ENCODE assay signal across 13 cellular contexts in genomic region chr6:42200035-42200434, GRCh38. TPM values are rescaled to one million over a fixed set of nuclear protein-coding genes. Genes with fewer than 3 reads are reported as not detected.
A peak's percentile ranks its signal among the peaks of the same experiment; 100 is the strongest.
DNase-seq lines count a peak whose midpoint lies in the region; ATAC-seq and TF ChIP-seq lines count a peak whose summit lies in the region.
"Had no signal": no experiment of that assay in that cellular context is flagged by ENCODE, and none has a peak within 500 bp of the region (broad histone marks: within the 10 kb centered on the region; RNA-seq: fewer than 3 reads in every experiment).

No MANE protein-coding gene starts in this region.

- peak overlapping the region; percentile 8 for H3K4me3 Mint-ChIP-seq in Caco-2 (ENCODE audit: unreplicated experiment)
- H3K4me3 Mint-ChIP-seq: activated naive CD8-positive, alpha-beta T cell; nephron had no signal

- CTCF ChIA-PET in Caco-2 (lab: Charles Lee): no interaction called here
- CTCF ChIA-PET in PC-9 (lab: Charles Lee): no interaction called here

- peak overlapping the region; percentile 10 for H3K27ac Mint-ChIP-seq in Caco-2 (ENCODE audit: unreplicated experiment)
- H3K27ac Mint-ChIP-seq: activated naive CD8-positive, alpha-beta T cell had no signal

- no peaks in the 10 kb centered on the region for H4K20me1 ChIP-seq in PC-9 (ENCODE audit: insufficient read depth)

- H3K36me3 ChIP-seq in Caco-2 (ENCODE audit: control insufficient read depth, insufficient read depth, low read length) (peaks cover 2% of the 10 kb centered on the region), esophagus muscularis mucosa (peaks cover 0 to 25% (median 18%) of the 10 kb centered on the region in 4 donors), PC-9 (ENCODE audit: low read depth) (peaks cover 4% of the 10 kb centered on the region; the same call in 1 of the 2 replicates)

- no peak for TF ChIP-seq EP300 in esophagus muscularis mucosa (IDR thresholded peaks at IDR 0.05)

- H3K27me3 ChIP-seq in Caco-2 (replicated peaks; ENCODE audit: control insufficient read depth, insufficient read depth, low read length) (no peaks in the 10 kb centered on the region), esophagus muscularis mucosa (no peaks in the 10 kb centered on the region), PC-9 (ENCODE audit: insufficient read depth, low read depth) (no peaks in the 10 kb centered on the region)

- TF ChIP-seq POLR2A in esophagus muscularis mucosa (IDR thresholded peaks at IDR 0.05; ENCODE audit: low read depth): no peak

- H3F3A ChIP-seq in PC-9 (ENCODE audit: insufficient read depth, low read depth): peaks cover 22% of the 10 kb centered on the region; the same call in 1 of the 2 replicates

- WGBS in esophagus muscularis mucosa: 28% methylated on average over 1 of the region's 1 CpG

- no peaks in the 10 kb centered on the region for H3K79me2 ChIP-seq in PC-9 (ENCODE audit: low read depth)

- TF ChIP-seq CTCF in Caco-2 (IDR thresholded peaks at IDR 0.05; ENCODE audit: insufficient read depth in 1 of 2, low read depth in 1 of 2, low read length in 1 of 2, severe bottlenecking in 1 of 2, unreplicated experiment in 1 of 2): no peak
- no peak for TF ChIP-seq CTCF in esophagus muscularis mucosa (IDR thresholded peaks at IDR 0.05)
- TF ChIP-seq CTCF in PC-9 (conservative IDR thresholded peaks at IDR 0.05): no peak

- intact Hi-C loops in Caco-2 (cut with micrococcal nuclease; ENCODE audit: unreplicated experiment): no loop called here
- intact Hi-C loops in esophagus muscularis mucosa (cut with DNase I): no loop called here
- intact Hi-C loops in PC-9 (cut with micrococcal nuclease; ENCODE audit: unreplicated experiment): no loop called here

- no peak for DNase-seq in Caco-2
- DNase-seq in NCI-H226: peak; percentile 93
- no peak for DNase-seq in esophagus muscularis mucosa (ENCODE audit: extremely low spot score)
- peak; percentile 11 for DNase-seq in occipital lobe (lab: John Stamatoyannopoulos, UW)
- DNase-seq in NCI-H526 treated with DMSO at 0.1 percent for 48 hours (lab: John Stamatoyannopoulos, UW): no peak
- DNase-seq in PC-9: no peak
- DNase-seq in NCI-H446 treated with DMSO at 0.1 percent for 48 hours (lab: John Stamatoyannopoulos, UW): no peak
- DNase-seq: activated CD4-positive, alpha-beta T cell treated with anti-CD3 and anti-CD28 coated beads for 1 hour; glutamatergic neuron; NK-92 treated with Interleukin-12 subunit alpha and Interleukin-12 subunit beta, amount 100 ng/mL, for 24 hours had no signal

- no peaks in the 10 kb centered on the region for H3K36me3 Mint-ChIP-seq in Caco-2 (ENCODE audit: insufficient read depth, unreplicated experiment)

- no peak overlapping the region for H2AFZ ChIP-seq in PC-9

- no peak overlapping the region for H3K4me2 ChIP-seq in PC-9

- no TSS peak for BruUV-seq in Caco-2 (replicated peaks; lab: Mats Ljungman, UMichigan)
- BruUV-seq in PC-9 (replicated peaks; lab: Mats Ljungman, UMichigan): no TSS peak

- ATAC-seq in GM21737 (IDR thresholded peaks at IDR 0.05; ENCODE audit: unreplicated experiment): no peak

- peak overlapping the region; percentile 32 to 50 (median 34) for H3K27ac ChIP-seq in esophagus muscularis mucosa (replicated peaks in 1 of 4)
- H3K27ac ChIP-seq in PC-9: no peak overlapping the region

- H3K9me2 ChIP-seq in PC-9 (ENCODE audit: insufficient read depth): no peaks in the 10 kb centered on the region

- no peaks in the 10 kb centered on the region for H3K27me3 Mint-ChIP-seq in Caco-2 (ENCODE audit: insufficient read depth, unreplicated experiment)
- H3K27me3 Mint-ChIP-seq: activated naive CD8-positive, alpha-beta T cell had no signal

- no peaks in the 10 kb centered on the region for H3K9me3 ChIP-seq in Caco-2
- H3K9me3 ChIP-seq in esophagus muscularis mucosa: peaks cover 0 to 3% (median 0%) of the 10 kb centered on the region in 4 donors
- no peaks in the 10 kb centered on the region for H3K9me3 ChIP-seq in PC-9 (ENCODE audit: insufficient read depth, low read depth)

- peaks cover 29% of the 10 kb centered on the region for H3K4me1 ChIP-seq in Caco-2
- peaks cover 5 to 34% (median 19%) of the 10 kb centered on the region in 4 donors for H3K4me1 ChIP-seq in esophagus muscularis mucosa
- H3K4me1 ChIP-seq in PC-9 (replicated peaks; ENCODE audit: insufficient read depth): peaks cover 7% of the 10 kb centered on the region

- peaks cover 10% of the 10 kb centered on the region for H3K9me3 Mint-ChIP-seq in Caco-2 (ENCODE audit: unreplicated experiment)
- H3K9me3 Mint-ChIP-seq: nephron had no signal

- H3K4me3 ChIP-seq in Caco-2 (ENCODE audit: low read depth, low read length): no peak overlapping the region
- H3K4me3 ChIP-seq in esophagus muscularis mucosa: no peak overlapping the region
- no peak overlapping the region for H3K4me3 ChIP-seq in PC-9

- H3K4me1 Mint-ChIP-seq in Caco-2 (ENCODE audit: low read depth, unreplicated experiment): peaks cover 18% of the 10 kb centered on the region
- H3K4me1 Mint-ChIP-seq: nephron had no signal

- POLR2A ChIA-PET in Caco-2 (lab: Charles Lee): no interaction called here
- POLR2A ChIA-PET in PC-9 (lab: Charles Lee; ENCODE audit: unreplicated experiment): interaction anchor here (0.7 kb wide), 1 partner anchor 121 kb away, joined by 35 read pairs; no protein-coding TSS in a partner anchor

RNA-seq across cellular contexts. Expression of gene GUCA1B, which starts 5.3 kb away (rescaled TPM):
- total RNA-seq in Caco-2 (2022) (0.73 and 0.77 TPM in 2 replicates), esophagus muscularis mucosa (under 1 TPM in 2 of 4 donors, not detected in 2; 0.83 to 0.86 TPM), occipital lobe (not detected), PC-9 (2021) (1.1 and 2.5 TPM in 2 replicates)

RNA-seq across cellular contexts. Expression of gene MRPS10, which starts 17.6 kb away (rescaled TPM):
- total RNA-seq in Caco-2 (2022) (32.3 and 38.6 TPM in 2 replicates), esophagus muscularis mucosa (10 to 100 TPM; 27.8 to 38.8 (median 29.3) TPM), occipital lobe (43.0 TPM), PC-9 (2021) (38.7 and 56.5 TPM in 2 replicates)

RNA-seq across cellular contexts. Expression of gene GUCA1A, which starts 26.9 kb away (rescaled TPM):
- total RNA-seq in Caco-2 (2022): not detected in 2 replicates
- not detected for total RNA-seq in esophagus muscularis mucosa
- total RNA-seq in occipital lobe: 2.2 TPM
- total RNA-seq in PC-9 (2021): not detected in 2 replicates

RNA-seq across cellular contexts. Expression of gene C6orf132, which starts 57.6 kb away (rescaled TPM):
- total RNA-seq in Caco-2 (2022) (56.2 and 61.2 TPM in 2 replicates), esophagus muscularis mucosa (1 to 10 TPM in 3 of 4 donors, under 1 TPM in 1; 0.83 to 2.1 (median 1.6) TPM), occipital lobe (not detected), PC-9 (2021) (49.8 and 53.9 TPM in 2 replicates)

Comparison
In these comparisons a context has a peak if more than half of its experiments do, and no peak if none do; other contexts are left out.
1. DNase-seq: peak in NCI-H226 (single experiment) and occipital lobe (single experiment); none in Caco-2 (0 of 2), esophagus muscularis mucosa (single experiment), NCI-H526 treated with DMSO at 0.1 percent for 48 hours (single experiment), PC-9 (0 of 2) and NCI-H446 treated with DMSO at 0.1 percent for 48 hours (single experiment).